Comparison of ENCODE assay signal across 10 cellular contexts in the genomic region with DNA sequence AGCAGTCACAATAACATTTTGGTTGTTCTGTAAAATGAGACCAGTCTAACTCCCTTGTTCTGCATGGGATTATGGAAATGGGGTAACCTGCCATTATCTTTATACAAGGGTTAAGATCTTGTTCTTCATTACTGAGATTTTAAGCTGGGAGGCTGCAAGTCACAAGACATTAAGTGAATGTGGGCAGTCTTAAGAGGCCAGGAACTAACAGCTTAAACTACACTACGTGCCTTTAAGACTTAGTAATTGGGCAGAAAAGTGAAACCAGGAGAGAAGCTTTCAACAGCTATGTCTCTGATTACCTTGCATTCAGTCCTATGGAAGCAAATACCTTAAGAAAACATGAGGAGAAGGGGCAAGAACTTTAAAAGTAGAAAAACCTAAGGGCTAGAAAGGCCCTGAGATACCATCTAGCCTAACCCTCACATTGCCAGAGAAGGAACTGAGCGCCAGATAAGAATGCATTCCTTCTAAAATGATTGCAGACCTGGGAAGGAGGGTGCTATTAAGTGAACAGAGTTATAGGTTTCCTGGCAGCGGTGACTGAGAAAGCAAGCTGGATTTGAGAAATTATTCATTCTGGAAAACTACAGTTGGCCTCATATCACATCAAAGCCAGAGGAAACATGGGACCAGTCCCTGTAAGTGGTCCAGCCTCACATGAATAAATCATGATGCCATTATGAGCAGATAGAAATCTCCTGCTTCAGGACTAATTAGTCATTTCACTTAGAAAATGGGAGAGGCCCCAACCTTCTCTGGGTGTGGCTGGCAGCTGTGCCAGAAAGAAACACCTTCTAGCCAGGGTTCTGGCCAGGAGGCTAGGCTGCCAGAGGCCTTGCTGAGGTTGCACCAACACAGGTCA. TPM values are rescaled to one million over a fixed set of nuclear protein-coding genes. Genes with fewer than 3 reads are reported as not detected.
DNase-seq lines count a peak whose midpoint lies in the region; ATAC-seq and TF ChIP-seq lines count a peak whose summit lies in the region.
"Had no signal": no experiment of that assay in that cellular context is flagged by ENCODE, and none has a peak within 500 bp of the region (broad histone marks: within the 10 kb centered on the region; RNA-seq: fewer than 3 reads in every experiment).

No MANE protein-coding gene starts in this region.

- H3K27me3 ChIP-seq in Panc1 (ENCODE audit: control insufficient read depth, insufficient read depth, low read length) (no peaks in the 10 kb centered on the region), right cardiac atrium (ENCODE audit: control insufficient read depth, insufficient read depth) (no peaks in the 10 kb centered on the region), spleen (replicated peaks in 1 of 7) (no peaks in the 10 kb centered on the region)

- POLR2A ChIA-PET in Panc1 (lab: Charles Lee): no interaction called here

- no peak for TF ChIP-seq POLR2A in spleen (IDR thresholded peaks at IDR 0.05)

- H3K36me3 ChIP-seq in Panc1 (ENCODE audit: control insufficient read depth, insufficient read depth, low read length): no peaks in the 10 kb centered on the region
- no peaks in the 10 kb centered on the region for H3K36me3 ChIP-seq in spleen

- TF ChIP-seq CTCF in Panc1 (IDR thresholded peaks at IDR 0.05): no peak
- TF ChIP-seq CTCF in spleen (IDR thresholded peaks at IDR 0.05 in 8 of 11, conservative IDR thresholded peaks at IDR 0.05 in 3 of 11): no peak

- H3K4me3 ChIP-seq in Panc1 (ENCODE audit: low read depth in 2 of 2, low read length in 2 of 2) (no peak overlapping the region), right cardiac atrium (ENCODE audit: low read length) (no peak overlapping the region), spleen (no peak overlapping the region)

- DNase-seq in activated CD4-positive, alpha-beta T cell treated with anti-CD3 and anti-CD28 coated beads, Interleukin-2, amount 50 U/mL, for 48 hours: peak; percentile 35 to 48
- no peak for DNase-seq in activated CD4-positive, alpha-beta T cell treated with anti-CD3 and anti-CD28 coated beads, Interleukin-2, amount 50 U/mL, for 1 hour
- no peak for DNase-seq in Panc1 (ENCODE audit: low read depth, low spot score)
- no peak for DNase-seq in right cardiac atrium
- no peak for DNase-seq in spleen
- no peak for DNase-seq in NCI-H1048 (lab: John Stamatoyannopoulos, UW)
- DNase-seq in amygdala (lab: John Stamatoyannopoulos, UW): no peak
- DNase-seq: activated naive CD8-positive, alpha-beta T cell treated with anti-CD3 and anti-CD28 coated beads, Interleukin-2, amount 10 ng/mL, durations not matched to agents 7 days and 5 days; NCI-H2029 treated with DMSO at 0.1 percent for 48 hours had no signal

- peaks cover 15% of the 10 kb centered on the region for H3K4me1 ChIP-seq in Panc1 (ENCODE audit: control insufficient read depth, insufficient read depth, low read length)
- peaks cover 13% of the 10 kb centered on the region for H3K4me1 ChIP-seq in right cardiac atrium (ENCODE audit: control insufficient read depth, insufficient read depth, low read length)
- H3K4me1 ChIP-seq in spleen: peaks cover 17 to 78% (median 59%) of the 10 kb centered on the region in 6 donors

- 80% methylated on average over 3 of the region's 3 CpGs for WGBS in right cardiac atrium
- 66 to 70% (median 68%) methylated on average over 3 of the region's 3 CpGs for WGBS in spleen, 5 donors

- ATAC-seq in Panc1: no peak
- ATAC-seq in right cardiac atrium: no peak
- no peak for ATAC-seq in HG03342 (IDR thresholded peaks at IDR 0.05; ENCODE audit: unreplicated experiment)

- intact Hi-C loops in Panc1 (cut with micrococcal nuclease; ENCODE audit: unreplicated experiment): no loop called here
- intact Hi-C loops in right cardiac atrium (cut with DNase I): no loop called here
- intact Hi-C loops in spleen (cut with DNase I; ENCODE audit: low total_unique reads): no loop called here

- CTCF ChIA-PET in Panc1 (lab: Charles Lee): no interaction called here

- in situ Hi-C loops in Panc1 (cut with HindIII; ENCODE audit: low pct_unique_long_range_greater_than_20kb, low sequenced_read_pairs): no loop called here

- H3K27ac ChIP-seq in Panc1 (ENCODE audit: low read length): 0 out of 2 replicates have a peak overlapping the region, but pooled peaks have one; percentile 8
- peak overlapping the region; percentile 76 for H3K27ac ChIP-seq in right cardiac atrium (ENCODE audit: low read length)
- peak overlapping the region in 6 of 8 donors; percentile 1 to 44 (median 28) for H3K27ac ChIP-seq in spleen

- BruUV-seq in Panc1 (replicated peaks; lab: Mats Ljungman, UMichigan): no TSS peak

- H3K9me3 ChIP-seq in Panc1 (ENCODE audit: control insufficient read depth, insufficient read depth, low read depth, low read length) (no peaks in the 10 kb centered on the region), right cardiac atrium (ENCODE audit: control insufficient read depth, low read length) (no peaks in the 10 kb centered on the region), spleen (no peaks in the 10 kb centered on the region)

RNA-seq across cellular contexts. Expression of a gene that starts 32.9 kb away (rescaled TPM):
- 10.2 TPM for total RNA-seq in Panc1 (2021; ENCODE audit: unreplicated experiment)
- 10.3 TPM for polyA plus RNA-seq in Panc1 (2012; ENCODE audit: insufficient read length)
- total RNA-seq in right cardiac atrium: 10 to 100 TPM; 83.5 to 95.1 (median 88.1) TPM
- 48.8 TPM for polyA plus RNA-seq in right cardiac atrium
- total RNA-seq in spleen: 10 to 100 TPM; 12.2 to 38.3 (median 20.6) TPM
- polyA plus RNA-seq in spleen: 1 to 10 TPM; 4.9 to 7.6 (median 6.0) TPM

Comparison
In these comparisons a context has a peak if more than half of its experiments do, and no peak if none do; other contexts are left out.
1. DNase-seq: peak in activated CD4-positive, alpha-beta T cell treated with anti-CD3 and anti-CD28 coated beads, Interleukin-2, amount 50 U/mL, for 48 hours (2 of 2); none in activated CD4-positive, alpha-beta T cell treated with anti-CD3 and anti-CD28 coated beads, Interleukin-2, amount 50 U/mL, for 1 hour (single experiment), Panc1 (single experiment), right cardiac atrium (0 of 3), spleen (single experiment), NCI-H1048 (single experiment) and amygdala (0 of 56).
2. H3K27ac ChIP-seq: peak in every context shown above with its lines; median percentile 76 in right cardiac atrium; 28 in spleen; 8 in Panc1.